24 cellular contexts compared by ENCODE assay signal in genomic region chr3:29261119-29261518, GRCh38.
"Had no signal": no experiment of that assay in that cellular context is flagged by ENCODE, and none has a peak within 500 bp of the region (broad histone marks: within the 10 kb centered on the region; RNA-seq: fewer than 3 reads in every experiment).

No MANE protein-coding gene starts in this region.

- H3K9me3 Mint-ChIP-seq: mesothelial cell of epicardium had no signal

- H3K27me3 ChIP-seq: esophagus muscularis mucosa, foreskin keratinocyte, gastroesophageal sphincter, heart left ventricle had no signal

- H3K27ac Mint-ChIP-seq: mesothelial cell of epicardium had no signal

- DNase-seq: cerebellar nuclear complex; dermis blood vessel endothelial cell; dorsolateral prefrontal cortex; effector CD4-positive, alpha-beta T cell; effector memory CD4-positive, alpha-beta T cell; foreskin keratinocyte; heart left ventricle; hippocampal formation; kidney glomerular epithelial cell; left colon; left ventricle myocardium inferior; lower lobe of right lung; mesenchymal stem cell; mucosa of descending colon had no signal

- H3K36me3 ChIP-seq: esophagus muscularis mucosa, gastroesophageal sphincter, left ventricle myocardium inferior, lower lobe of right lung had no signal

- ATAC-seq: foreskin keratinocyte, gastroesophageal sphincter, heart left ventricle, left colon, left lobe of liver, lower lobe of right lung, mucosa of descending colon had no signal

- H3K27ac ChIP-seq: coronary artery, dorsolateral prefrontal cortex, esophagus muscularis mucosa, foreskin keratinocyte, gastroesophageal sphincter, heart left ventricle, left ventricle myocardium inferior, lower lobe of right lung had no signal

- FAIRE-seq: colon, endothelial cell of umbilical vein, frontal cortex, islet of Langerhans, keratinocyte had no signal

- H3K36me3 Mint-ChIP-seq: mesothelial cell of epicardium had no signal

- H3K4me1 ChIP-seq: esophagus muscularis mucosa, foreskin keratinocyte, gastroesophageal sphincter, heart left ventricle, left ventricle myocardium inferior, lower lobe of right lung had no signal

- H3K4me3 Mint-ChIP-seq: mesothelial cell of epicardium had no signal

- H3K9me3 ChIP-seq: esophagus muscularis mucosa, gastroesophageal sphincter, heart left ventricle, left ventricle myocardium inferior, lower lobe of right lung, mucosa of descending colon had no signal

- H3K4me3 ChIP-seq: coronary artery, dorsolateral prefrontal cortex, esophagus muscularis mucosa, gastroesophageal sphincter, heart left ventricle, left ventricle myocardium inferior, lower lobe of right lung, mucosa of descending colon had no signal
